In genomic region chr9:129823163-129823933, GRCh38 we compare ENCODE assay signal across 8 cellular contexts. TPM values are rescaled to one million over a fixed set of nuclear protein-coding genes. Genes with fewer than 3 reads are reported as not detected.
DNase-seq lines count a peak whose midpoint lies in the region; ATAC-seq and TF ChIP-seq lines count a peak whose summit lies in the region.

No MANE protein-coding gene starts in this region.

- TF ChIP-seq POLR2A in testis (IDR thresholded peaks at IDR 0.05): no peak

- peak overlapping the region; percentile 86 for H3K4me3 Mint-ChIP-seq in central memory CD8-positive, alpha-beta T cell

- peak; percentile 25 for ATAC-seq in GM19023 (IDR thresholded peaks at IDR 0.05; ENCODE audit: unreplicated experiment)
- ATAC-seq in central memory CD8-positive, alpha-beta T cell (replicated peaks; ENCODE audit: extremely low read depth, poor library complexity, severe bottlenecking): peak; percentile 34
- ATAC-seq in left lobe of liver: peak; percentile 51
- no peak for ATAC-seq in GM18873 (IDR thresholded peaks at IDR 0.05; ENCODE audit: low FRiP score, unreplicated experiment)

- no peaks in the 10 kb centered on the region for H3K27me3 ChIP-seq in OCI-LY3 (ENCODE audit: low read depth, low read length)
- H3K27me3 ChIP-seq in testis: no peaks in the 10 kb centered on the region

- H4K20me1 ChIP-seq in OCI-LY3 (ENCODE audit: insufficient read depth, low read length): no peaks in the 10 kb centered on the region

- H3K4me1 ChIP-seq in OCI-LY3 (ENCODE audit: low read length) (no peaks in the 10 kb centered on the region; the same call in 1 of the 2 replicates), testis (peaks cover 5% of the 10 kb centered on the region)

- H3K4me2 ChIP-seq in OCI-LY3 (ENCODE audit: low read length): peak overlapping the region; percentile 99

- H3K36me3 ChIP-seq in OCI-LY3 (replicated peaks; ENCODE audit: low read depth, low read length) (peaks cover 22% of the 10 kb centered on the region), testis (ENCODE audit: low read depth, missing control alignments) (no peaks in the 10 kb centered on the region)

- H3K4me1 Mint-ChIP-seq in central memory CD8-positive, alpha-beta T cell: peaks cover 11% of the 10 kb centered on the region

- peaks cover 26% of the 10 kb centered on the region for H3K79me2 ChIP-seq in OCI-LY3 (ENCODE audit: low read length)

- TF ChIP-seq CTCF in OCI-LY3 (IDR thresholded peaks at IDR 0.05; ENCODE audit: low read depth, low read length): no peak
- no peak for TF ChIP-seq CTCF in testis (IDR thresholded peaks at IDR 0.05)

- H3K27ac Mint-ChIP-seq in central memory CD8-positive, alpha-beta T cell (ENCODE audit: low read depth): peak overlapping the region; percentile 87

- intact Hi-C loops in testis (cut with DNase I; ENCODE audit: low total_unique reads): no loop called here

- DNase-seq in AG08395 (ENCODE audit: low spot score): peak; percentile 30
- DNase-seq in central memory CD8-positive, alpha-beta T cell (ENCODE audit: low spot score in 2 of 2): no peak
- no peak for DNase-seq in left lobe of liver (ENCODE audit: low spot score)
- DNase-seq in testis: peak; percentile 44
- no peak for DNase-seq in NCI-H446 (lab: John Stamatoyannopoulos, UW)

- peak overlapping the region; percentile 89 for H3K9ac ChIP-seq in OCI-LY3 (ENCODE audit: low read length)

- no peaks in the 10 kb centered on the region for H3K9me3 ChIP-seq in OCI-LY3 (ENCODE audit: insufficient read depth, low read length)
- H3K9me3 ChIP-seq in testis: no peaks in the 10 kb centered on the region

- H3K4me3 ChIP-seq in OCI-LY3 (ENCODE audit: low read length) (peak overlapping the region; percentile 93), testis (peak overlapping the region; percentile 73 to 94)

- H3K36me3 Mint-ChIP-seq in central memory CD8-positive, alpha-beta T cell (ENCODE audit: insufficient read depth): peaks cover 44% of the 10 kb centered on the region

- no peak overlapping the region; the same call in 1 of the 2 replicates for H2AFZ ChIP-seq in OCI-LY3 (ENCODE audit: low read depth, low read length)

- H3K9me3 Mint-ChIP-seq in central memory CD8-positive, alpha-beta T cell: no peaks in the 10 kb centered on the region

- 1 to 2% methylated on average over 18 to 25 of the region's 32 CpGs for WGBS in testis, 2 donors

- H3K27ac ChIP-seq in OCI-LY3 (ENCODE audit: low read length): peak overlapping the region; percentile 45; the same call in 1 of the 2 replicates
- peak overlapping the region; percentile 67 to 81 for H3K27ac ChIP-seq in testis

- H3K27me3 Mint-ChIP-seq in central memory CD8-positive, alpha-beta T cell: no peaks in the 10 kb centered on the region

RNA-seq across cellular contexts. Expression of gene TOR1A, which starts 0.6 kb away (rescaled TPM):
- total RNA-seq in left lobe of liver (17.8 TPM), testis (10 to 100 TPM; 32.9 to 43.4 TPM)
- 23.1 TPM for polyA plus RNA-seq in testis (ENCODE audit: insufficient read depth, low read depth, low replicate concordance)

RNA-seq across cellular contexts. Expression of gene C9orf78, which starts 11.7 kb away (rescaled TPM):
- 27.7 TPM for total RNA-seq in left lobe of liver
- 10 to 100 TPM; 56.3 to 83.2 TPM for total RNA-seq in testis
- polyA plus RNA-seq in testis (ENCODE audit: insufficient read depth, low read depth, low replicate concordance): 86.8 TPM

RNA-seq across cellular contexts. Expression of gene USP20, which starts 11.9 kb away (rescaled TPM):
- total RNA-seq in left lobe of liver (16.7 TPM), testis (10 to 100 TPM; 46.8 to 48.3 TPM)
- 37.4 TPM for polyA plus RNA-seq in testis (ENCODE audit: insufficient read depth, low read depth, low replicate concordance)

RNA-seq across cellular contexts. Expression of gene TOR1B, which starts 20.4 kb away (rescaled TPM):
- total RNA-seq in left lobe of liver: 18.7 TPM
- total RNA-seq in testis: 10 to 100 TPM; 29.4 to 30.8 TPM
- polyA plus RNA-seq in testis (ENCODE audit: insufficient read depth, low read depth, low replicate concordance): 54.7 TPM

Comparison
In these comparisons a context has a peak if more than half of its experiments do, and no peak if none do; other contexts are left out.
1. DNase-seq: peak in AG08395 (single experiment) and testis (single experiment); none in central memory CD8-positive, alpha-beta T cell (0 of 2), left lobe of liver (single experiment) and NCI-H446 (0 of 2).